In the genomic region with DNA sequence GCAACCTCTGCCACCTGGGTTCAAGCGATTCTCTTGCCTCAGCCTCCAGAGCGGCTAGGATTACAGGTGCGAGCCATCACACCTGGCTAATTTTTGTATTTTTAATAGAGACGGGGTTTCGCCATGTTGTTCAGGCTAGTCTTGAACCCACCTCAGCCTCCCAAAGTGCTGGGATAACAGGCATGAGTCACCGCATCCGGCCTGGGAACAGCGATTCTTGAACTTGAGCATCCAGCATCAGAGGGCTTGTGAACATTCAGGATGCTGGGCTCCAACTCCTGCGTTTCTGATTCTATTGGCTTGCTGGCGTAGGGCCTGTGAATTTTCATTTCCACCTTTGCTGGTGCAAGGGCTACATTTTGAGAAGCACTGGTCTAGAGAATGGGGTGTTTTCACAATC, we compare ENCODE assay signal across 25 cellular contexts. TPM values are rescaled to one million over a fixed set of nuclear protein-coding genes. Genes with fewer than 3 reads are reported as not detected.
DNase-seq lines count a peak whose midpoint lies in the region; ATAC-seq, FAIRE-seq and TF ChIP-seq lines count a peak whose summit lies in the region.
"Had no signal": no experiment of that assay in that cellular context is flagged by ENCODE, and none has a peak within 500 bp of the region (broad histone marks: within the 10 kb centered on the region; RNA-seq: fewer than 3 reads in every experiment).

No MANE protein-coding gene starts in this region.

- no TSS peak for BruUV-seq in K562 (replicated peaks; lab: Mats Ljungman, UMichigan)

- H3K9me3 Mint-ChIP-seq in H9 = no peaks in the 10 kb centered on the region; a peak in 1 of 5 replicates
- H3K9me3 Mint-ChIP-seq: CD14-positive monocyte, neural crest cell had no signal

- H3K79me1 ChIP-seq in H9 (ENCODE audit: insufficient read depth, low read depth, low read length, poor library complexity, severe bottlenecking) (no peaks in the 10 kb centered on the region), mesenchymal stem cell (replicated peaks; ENCODE audit: low read length, poor library complexity, severe bottlenecking) (no peaks in the 10 kb centered on the region)

- H2BK120ac ChIP-seq in H9 (ENCODE audit: low read depth, low read length, poor library complexity, severe bottlenecking) (no peak overlapping the region), mesenchymal stem cell (ENCODE audit: low read depth, low read length) (peak overlapping the region; percentile 71)

- H3K14ac ChIP-seq in H9 (ENCODE audit: insufficient read depth, low read length) = no peak overlapping the region
- H3K14ac ChIP-seq in mesenchymal stem cell (ENCODE audit: low read length in 2 of 2) = peak overlapping the region in 1 of 2 experiments; percentile 88

- TF ChIP-seq EP300 in K562 (IDR thresholded peaks at IDR 0.05; ENCODE audit: low read length) (no peak), transverse colon (IDR thresholded peaks at IDR 0.05; ENCODE audit: low read depth) (no peak)

- no peak for TF ChIP-seq CTCF in H9 (conservative IDR thresholded peaks at IDR 0.05)
- TF ChIP-seq CTCF in K562 (IDR thresholded peaks at IDR 0.05 in 2 of 3, conservative IDR thresholded peaks at IDR 0.05 in 1 of 3; ENCODE audit: insufficient read depth in 2 of 3, low read depth in 1 of 3, low read length in 3 of 3) = no peak
- TF ChIP-seq CTCF in transverse colon (IDR thresholded peaks at IDR 0.05) = no peak

- H3K23ac ChIP-seq in H9 (ENCODE audit: insufficient read length, low read depth, low read length) (no peak overlapping the region), mesenchymal stem cell (ENCODE audit: low read length in 2 of 2) (peak overlapping the region in 1 of 2 experiments; percentile 89)

- H3K4me3 ChIP-seq in K562 (no peak overlapping the region), mesenchymal stem cell (ENCODE audit: insufficient read depth in 1 of 2, low read depth in 1 of 2, low read length in 2 of 2) (no peak overlapping the region), transverse colon (no peak overlapping the region)
- H3K4me3 ChIP-seq: body of pancreas, left lung, mucosa of descending colon, skin epidermis had no signal

- H2BK12ac ChIP-seq in H9 (ENCODE audit: insufficient read length, low read depth, low read length) (peak overlapping the region; percentile 35), mesenchymal stem cell (ENCODE audit: low read length in 2 of 2) (peak overlapping the region in 1 of 2 experiments; percentile 71)

- H3K27ac Mint-ChIP-seq in H9 = no peak overlapping the region
- H3K27ac Mint-ChIP-seq: CD14-positive monocyte had no signal

- no peak overlapping the region for H4K91ac ChIP-seq in H9 (ENCODE audit: insufficient read length, low read depth, low read length)
- H4K91ac ChIP-seq in mesenchymal stem cell (ENCODE audit: low read length) = no peak overlapping the region

- H3K9ac ChIP-seq in H9 (ENCODE audit: extremely low read depth, insufficient read length, low read length) = no peak overlapping the region
- H3K9ac ChIP-seq in K562 (ENCODE audit: insufficient read depth in 1 of 2, low read depth in 2 of 2, low read length in 2 of 2) = no peak overlapping the region
- no peak overlapping the region for H3K9ac ChIP-seq in mesenchymal stem cell (ENCODE audit: low read length)
- H3K9ac ChIP-seq: KMS-11 had no signal

- H3K18ac ChIP-seq in H9 (ENCODE audit: insufficient read length, low read depth, low read length) (no peak overlapping the region), mesenchymal stem cell (ENCODE audit: low read depth in 1 of 2, low read length in 2 of 2) (peak overlapping the region; percentile 28 to 46)

- no peaks in the 10 kb centered on the region for H3K79me2 ChIP-seq in H9 (ENCODE audit: insufficient read depth, low read length)
- H3K79me2 ChIP-seq in K562 (ENCODE audit: control insufficient read depth, insufficient read depth, low read length) = no peaks in the 10 kb centered on the region

- TF ChIP-seq RAD21 in K562 (CRISPR knock-in tag; conservative IDR thresholded peaks at IDR 0.05 in 1 of 2, IDR thresholded peaks at IDR 0.05 in 1 of 2) = no peak

- TF ChIP-seq POLR2A in K562 (conservative IDR thresholded peaks at IDR 0.05) (no peak), transverse colon (IDR thresholded peaks at IDR 0.05) (no peak)

- no peak overlapping the region for H3K4ac ChIP-seq in H9 (ENCODE audit: low read depth, low read length)
- peak overlapping the region in 1 of 2 experiments; percentile 91 for H3K4ac ChIP-seq in mesenchymal stem cell (ENCODE audit: low read depth in 1 of 2, low read length in 2 of 2)

- intact Hi-C loops in K562 (cut with micrococcal nuclease) (no loop called here), transverse colon (cut with DNase I; ENCODE audit: low total_unique reads) (no loop called here)

- H4K20me1 ChIP-seq in H9 (ENCODE audit: control insufficient read depth, insufficient read depth, insufficient read length) (no peaks in the 10 kb centered on the region), K562 (replicated peaks; ENCODE audit: control insufficient read depth, insufficient read depth, low read length) (no peaks in the 10 kb centered on the region)

- peaks cover 4% of the 10 kb centered on the region for H3K23me2 ChIP-seq in H9 (ENCODE audit: insufficient read length, low read depth, low read length, poor library complexity, severe bottlenecking)

- POLR2A ChIA-PET in K562 (lab: Yijun Ruan, JAX) = interaction anchor here (1.0 to 1.9 kb wide), 4 partner anchors 12 to 23 kb away, joined by 3 to 7 read pairs (median 4); no protein-coding TSS in a partner anchor

- H2AFZ ChIP-seq in H9 (ENCODE audit: low read length) (no peak overlapping the region), K562 (ENCODE audit: low read depth, low read length) (no peak overlapping the region), mesenchymal stem cell (ENCODE audit: low read depth, low read length) (no peak overlapping the region)

- H3K9me3 ChIP-seq in H9 (ENCODE audit: control insufficient read depth, low read depth, low read length) (no peaks in the 10 kb centered on the region), K562 (replicated peaks; ENCODE audit: control insufficient read depth, insufficient read depth, low read depth, low read length) (no peaks in the 10 kb centered on the region), mesenchymal stem cell (ENCODE audit: control insufficient read depth, low read length) (no peaks in the 10 kb centered on the region), transverse colon (no peaks in the 10 kb centered on the region)
- H3K9me3 ChIP-seq: body of pancreas, left lung, mucosa of descending colon had no signal

- in situ Hi-C loops in K562 (cut with MboI) (no loop called here), transverse colon (cut with MboI; ENCODE audit: low pct_ligation_motif_present in 1 of 4, low pct_unique_long_range_greater_than_20kb in 1 of 4, low sequenced_read_pairs in 3 of 4) (no loop called here)

- WGBS in H9 (ENCODE audit: extremely low coverage, insufficient read length, low lambda C conversion rate) = no CpG with 5 or more reads among the region's 10 CpGs
- WGBS in K562 (ENCODE audit: insufficient coverage, low coverage, missing lambda C conversion rate) = 89% methylated on average over 10 of the region's 10 CpGs
- WGBS in mesenchymal stem cell = 82% methylated on average over 10 of the region's 10 CpGs
- 90 to 93% methylated on average over 2 to 10 of the region's 10 CpGs for WGBS in transverse colon (ENCODE audit: low coverage in 1 of 2), 2 donors

- H4K8ac ChIP-seq in H9 (replicated peaks; ENCODE audit: insufficient read length, low read depth, low read length) (no peak overlapping the region), mesenchymal stem cell (ENCODE audit: low read length) (no peak overlapping the region)

- no peak for ATAC-seq in K562
- no peak for ATAC-seq in HG03025 (IDR thresholded peaks at IDR 0.05; ENCODE audit: low FRiP score, unreplicated experiment)
- ATAC-seq: body of pancreas, foreskin keratinocyte had no signal

- H3K4me3 Mint-ChIP-seq in H9 = peak overlapping the region in 1 of 2 experiments; percentile 38; a peak in 1 of 5 replicates
- H3K4me3 Mint-ChIP-seq: CD14-positive monocyte, neural crest cell had no signal

- no peaks in the 10 kb centered on the region for H3K9me1 ChIP-seq in K562 (ENCODE audit: control insufficient read depth, insufficient read depth, low read length)

- H3T11ph ChIP-seq in H9 (ENCODE audit: low read length) = no peak overlapping the region

- H2BK5ac ChIP-seq in H9 (ENCODE audit: insufficient read length, low read length) (no peak overlapping the region), mesenchymal stem cell (ENCODE audit: low read depth, low read length, poor library complexity, severe bottlenecking) (peak overlapping the region; percentile 51)

- no peak overlapping the region for H3K56ac ChIP-seq in H9 (ENCODE audit: insufficient read length, low read depth, low read length)

- H3K27me3 ChIP-seq in H9 (ENCODE audit: insufficient read depth, low read length) (no peaks in the 10 kb centered on the region), K562 (ENCODE audit: control insufficient read depth in 2 of 2, insufficient read depth in 2 of 2, low read length in 2 of 2) (no peaks in the 10 kb centered on the region), mesenchymal stem cell (ENCODE audit: control insufficient read depth in 1 of 2, insufficient read depth in 1 of 2, low read length in 2 of 2) (no peaks in the 10 kb centered on the region), transverse colon (no peaks in the 10 kb centered on the region)
- H3K27me3 ChIP-seq: body of pancreas, left lung had no signal

- H2AK5ac ChIP-seq in H9 (ENCODE audit: insufficient read length, low read length) (no peak overlapping the region), mesenchymal stem cell (ENCODE audit: low read length, severe bottlenecking) (peak overlapping the region; percentile 83)

- H3K27ac ChIP-seq in H9 (ENCODE audit: insufficient read length, low read depth, low read length) (no peak overlapping the region), K562 (ENCODE audit: extremely low read depth, low read depth, low read length) (no peak overlapping the region), mesenchymal stem cell (ENCODE audit: low read length, poor library complexity, severe bottlenecking) (peak overlapping the region; percentile 96), transverse colon (peak overlapping the region; percentile 74 to 80 (median 76))
- H3K27ac ChIP-seq: epithelial cell of prostate, foreskin keratinocyte, KMS-11 had no signal

- peaks cover 39 to 47% of the 10 kb centered on the region in 2 experiments for H3K4me1 Mint-ChIP-seq in H9

- DNase-seq in H9 = no peak
- DNase-seq in K562 (ENCODE audit: extremely low read depth in 1 of 4, low spot score in 3 of 4) = no peak
- DNase-seq in mesenchymal stem cell = peak; percentile 34
- DNase-seq in transverse colon = no peak
- DNase-seq in superior temporal gyrus (ENCODE audit: extremely low spot score) = no peak
- no peak for DNase-seq in mesenteric fat pad (ENCODE audit: low spot score)
- DNase-seq: activated CD4-positive, alpha-beta T cell treated with anti-CD3 and anti-CD28 coated beads for 1 hour; activated gamma-delta T cell; body of pancreas; effector CD4-positive, alpha-beta T cell; foreskin keratinocyte; left lung; mucosa of descending colon; NCI-H1436; NCI-H2107; NCI-H526 treated with DMSO at 0.1 percent for 48 hours; RPMI8226; stimulated activated CD4-positive, alpha-beta T cell treated with anti-CD3 and anti-CD28 coated beads, Interleukin-1b, Interleukin-23, amount 100 ng/mL, for 48 hours had no signal

- H3K36me3 Mint-ChIP-seq in H9 (ENCODE audit: insufficient read depth in 1 of 3, low read depth in 3 of 3) = no peaks in the 10 kb centered on the region; a peak in 1 of 7 replicates
- H3K36me3 Mint-ChIP-seq: CD14-positive monocyte had no signal

- H3K4me1 ChIP-seq in H9 (ENCODE audit: insufficient read depth, low read length) = peaks cover 10% of the 10 kb centered on the region; the same call in 1 of the 2 replicates
- peaks cover 0 to 8% of the 10 kb centered on the region in 2 experiments; a peak in 3 of 5 replicates for H3K4me1 ChIP-seq in K562 (replicated peaks in 1 of 2; ENCODE audit: control insufficient read depth in 2 of 2, insufficient read depth in 2 of 2, low read length in 2 of 2)
- peaks cover 9% of the 10 kb centered on the region for H3K4me1 ChIP-seq in mesenchymal stem cell (ENCODE audit: control insufficient read depth, insufficient read depth, low read depth, low read length)
- H3K4me1 ChIP-seq in transverse colon = peaks cover 5 to 10% (median 9%) of the 10 kb centered on the region in 4 donors
- H3K4me1 ChIP-seq: foreskin keratinocyte, left lung had no signal

- H3K36me3 ChIP-seq in K562 (ENCODE audit: control insufficient read depth, insufficient read depth, low read length) = no peaks in the 10 kb centered on the region
- H3K36me3 ChIP-seq in mesenchymal stem cell (ENCODE audit: control insufficient read depth in 1 of 2, insufficient read depth in 2 of 2, low read depth in 1 of 2, low read length in 2 of 2) = no peaks in the 10 kb centered on the region
- H3K36me3 ChIP-seq in transverse colon = no peaks in the 10 kb centered on the region
- H3K36me3 ChIP-seq: left lung had no signal

- H3K27me3 Mint-ChIP-seq in H9 (ENCODE audit: low read depth) = no peaks in the 10 kb centered on the region

- CTCF ChIA-PET in K562 (lab: Yijun Ruan, JAX; ENCODE audit: low intra/inter-chr PET ratio) = no interaction called here

- FAIRE-seq in K562 (lab: Jason Lieb, UNC) = no peak
- FAIRE-seq: TTC549 had no signal

- H4K5ac ChIP-seq in H9 (ENCODE audit: insufficient read length, low read depth, low read length) = no peak overlapping the region

- H3K4me2 ChIP-seq in H9 (ENCODE audit: insufficient read depth, insufficient read length, low read length) (no peak overlapping the region), K562 (ENCODE audit: insufficient read depth, low read length) (no peak overlapping the region), mesenchymal stem cell (ENCODE audit: low read length, poor library complexity, severe bottlenecking) (no peak overlapping the region)
- H3K4me2 ChIP-seq: KMS-11 had no signal

- no peak overlapping the region for H2BK15ac ChIP-seq in H9 (ENCODE audit: low read depth, low read length)
- H2BK15ac ChIP-seq in mesenchymal stem cell (ENCODE audit: low read depth, poor library complexity, severe bottlenecking) = no peak overlapping the region

- H2BK20ac ChIP-seq in H9 (ENCODE audit: low read depth, low read length, poor library complexity, severe bottlenecking) = peak overlapping the region; percentile 95

RNA-seq across cellular contexts. Expression of gene PIM1, which starts 24.5 kb away (rescaled TPM):
- total RNA-seq in H9 (2021) (46.7 and 47.5 TPM in 2 replicates), K562 (2014; rRNA removed) (169 and 190 TPM in 2 replicates), K562 (2014; rRNA removed; fragmentation: Illumina TruSeq; extraction: Trizol) (175 and 193 TPM in 2 replicates), K562 (2015; rRNA removed; fragmentation: Illumina TruSeq; extraction: Trizol) (211 and 212 TPM in 2 replicates), K562 (2021) (358 and 364 TPM in 2 replicates), transverse colon (100 to 1,000 TPM in 1 of 4 donors, 10 to 100 TPM in 2, 1 to 10 TPM in 1; 6.8 to 102 (median 24.0) TPM), mesenteric fat pad (213 TPM)
- 217 and 312 TPM in 2 replicates for total RNA-seq in K562 (2011; cell fraction: chromatin; rRNA removed; ENCODE audit: low replicate concordance)
- total RNA-seq in K562 (2011; cell fraction: nucleolus; rRNA removed) = 221 and 239 TPM in 2 replicates
- total RNA-seq in K562 (2011; cell fraction: nucleoplasm; rRNA removed) = 299 and 384 TPM in 2 replicates
- polyA plus RNA-seq in K562 (2011; rRNA removed) (296 and 429 TPM in 2 replicates), K562 (2014; fragmentation: Illumina TruSeq; extraction: Trizol) (574 and 789 TPM in 2 replicates), K562 (2014; fragmentation: Nextera tagmentation; extraction: Ambion mirVana) (10 to 100 TPM; 19.0 to 62.4 TPM), K562 (2014; rRNA removed) (235 and 249 TPM in 2 replicates)
- polyA plus RNA-seq in K562 (2011; cell fraction: cytosol; rRNA removed) = 314 and 336 TPM in 2 replicates
- polyA plus RNA-seq in K562 (2011; cell fraction: nucleus; rRNA removed) = 653 and 742 TPM in 2 replicates
- polyA plus RNA-seq in K562 (2012) = 412 and 745 TPM in 2 replicates
- polyA minus RNA-seq in K562 (2011; rRNA and poly(A)+ RNA removed) = 158 and 187 TPM in 2 replicates
- 162 and 207 TPM in 2 replicates for polyA minus RNA-seq in K562 (2011; cell fraction: cytosol; rRNA and poly(A)+ RNA removed)
- polyA minus RNA-seq in K562 (2011; cell fraction: nucleus; rRNA and poly(A)+ RNA removed) = 177 and 202 TPM in 2 replicates
- polyA plus RNA-seq in mesenchymal stem cell (2013, experiment 1 of 2) = 14.5 TPM
- 13.6 TPM for polyA plus RNA-seq in mesenchymal stem cell (2013, experiment 2 of 2)

Comparison
In these comparisons a context has a peak if more than half of its experiments do, and no peak if none do; other contexts are left out.
1. H3K27ac ChIP-seq: peak in mesenchymal stem cell (single experiment) and transverse colon (4 of 4); none in H9 (single experiment) and K562 (single experiment).